In genomic region chr12:1870998-1871917, GRCh38 we compare ENCODE assay signal across 18 cellular contexts. TPM values are rescaled to one million over a fixed set of nuclear protein-coding genes. Genes with fewer than 3 reads are reported as not detected.
"Had no signal": no experiment of that assay in that cellular context is flagged by ENCODE, and none has a peak within 500 bp of the region (broad histone marks: within the 10 kb centered on the region; RNA-seq: fewer than 3 reads in every experiment).

No MANE protein-coding gene starts in this region.

- H3K36me3 ChIP-seq: sigmoid colon, spleen, suprapubic skin, upper lobe of left lung had no signal

- H3K79me2 ChIP-seq: hepatocyte had no signal

- H2AFZ ChIP-seq: hepatocyte had no signal

- ATAC-seq: activated T-helper 17 cell treated with anti-CD3 and anti-CD28 coated beads, Interleukin-2, amount 50 U/mL, for 72 hours had no signal

- H3K27ac ChIP-seq: hepatocyte, sigmoid colon, spleen, suprapubic skin, upper lobe of left lung had no signal

- H3K4me1 ChIP-seq: sigmoid colon, spleen, suprapubic skin, upper lobe of left lung had no signal

- DNase-seq: activated B cell treated with CpG ODN at 0.5 μM for 24 hours; activated CD4-positive, alpha-beta T cell treated with anti-CD3 and anti-CD28 coated beads for 48 hours; activated naive CD4-positive, alpha-beta T cell treated with Interleukin-2 at 50 U/mL for 16 hours; anterior cingulate cortex; cerebellar nuclear complex; dermis blood vessel endothelial cell; islet precursor cell; sigmoid colon; spleen; upper lobe of left lung had no signal

- H3K4me2 ChIP-seq: hepatocyte had no signal

- FAIRE-seq: TTC549 had no signal

- H3K9me3 ChIP-seq: sigmoid colon, suprapubic skin, upper lobe of left lung had no signal

- H3K4me3 ChIP-seq: hepatocyte, sigmoid colon, spleen, suprapubic skin, upper lobe of left lung had no signal

- H3K27me3 ChIP-seq: sigmoid colon, upper lobe of left lung had no signal

RNA-seq across cellular contexts. Expression of gene LRTM2, which starts 50.9 kb away (rescaled TPM):
- total RNA-seq: activated B cell treated with CpG ODN at 0.5 μM for 24 hours; activated T-helper 17 cell treated with anti-CD3 and anti-CD28 coated beads, Interleukin-2, amount 50 U/mL, for 72 hours; dermis blood vessel endothelial cell; hepatocyte; osteoblast; pulmonary artery endothelial cell; T-helper 2 cell treated with Interferon-gamma antibody and Interleukin-4, amounts not matched to agents 100 ng/mL and 5 ng/mL, for 36 hours; upper lobe of left lung had no signal
- polyA plus RNA-seq: esophagus, hepatocyte, spleen had no signal
